1 cellular context compared by ENCODE assay signal in genomic region chr12:103725398-103725797, GRCh38.
A peak's percentile ranks its signal among the peaks of the same experiment; 100 is the strongest.
TF ChIP-seq lines count a peak whose summit lies in the region.

No MANE protein-coding gene starts in this region.

TF ChIP-seq in HepG2, 621 proteins besides CTCF, POLR2A, EP300 and RAD21:
- TF ChIP-seq MNT (IDR thresholded peaks at IDR 0.05) (peak; percentile 94), CERS6 (CRISPR knock-in tag; IDR thresholded peaks at IDR 0.05) (no peak), CENPX (CRISPR knock-in tag; IDR thresholded peaks at IDR 0.05) (no peak)
